Comparison of ENCODE assay signal across 14 cellular contexts in the genomic region with DNA sequence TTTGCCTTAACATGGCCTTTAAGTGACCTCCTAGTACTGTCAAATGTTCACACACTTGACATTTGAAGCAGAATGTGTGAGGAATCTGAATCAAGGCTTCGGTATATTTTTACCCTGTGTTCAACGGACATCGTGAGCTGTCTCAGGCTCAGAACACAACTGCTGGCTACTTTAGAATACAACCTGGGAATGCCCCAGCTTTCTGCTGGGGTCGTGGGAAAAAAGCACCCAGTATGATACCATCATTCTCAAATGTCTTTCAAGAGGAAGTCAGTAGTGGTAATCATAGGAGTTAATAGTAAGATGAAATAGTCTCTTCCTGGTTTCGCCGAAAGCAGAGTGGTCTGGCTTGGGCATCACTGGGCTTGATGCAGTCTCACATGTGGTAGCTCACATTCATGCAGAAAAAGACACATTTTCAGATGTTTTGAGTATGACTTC.
DNase-seq lines count a peak whose midpoint lies in the region; ATAC-seq, FAIRE-seq and TF ChIP-seq lines count a peak whose summit lies in the region.
"Had no signal": no experiment of that assay in that cellular context is flagged by ENCODE, and none has a peak within 500 bp of the region (broad histone marks: within the 10 kb centered on the region; RNA-seq: fewer than 3 reads in every experiment).

No MANE protein-coding gene starts in this region.

- TF ChIP-seq POLR2A in GM12891 (IDR thresholded peaks at IDR 0.05; ENCODE audit: low read depth, low read length) (peak; percentile 38; the same call in 1 of the 2 replicates), suprapubic skin (IDR thresholded peaks at IDR 0.05) (no peak)

- no peak overlapping the region for H2AFZ ChIP-seq in trophoblast cell (ENCODE audit: insufficient read depth, low read length, poor library complexity)

- H2BK5ac ChIP-seq in trophoblast cell (ENCODE audit: low read depth, low read length, poor library complexity) = no peak overlapping the region

- H3K27ac ChIP-seq in trophoblast cell (ENCODE audit: low read depth, low read length) = no peak overlapping the region
- H3K27ac ChIP-seq in suprapubic skin = no peak overlapping the region

- H4K91ac ChIP-seq in trophoblast cell (ENCODE audit: low read depth, low read length) = no peak overlapping the region

- no peak for TF ChIP-seq EP300 in suprapubic skin (IDR thresholded peaks at IDR 0.05)

- H3K36me3 ChIP-seq in trophoblast cell (ENCODE audit: control insufficient read depth in 1 of 2, insufficient read depth in 2 of 2, low read length in 2 of 2) (no peaks in the 10 kb centered on the region), suprapubic skin (no peaks in the 10 kb centered on the region)

- H3K23ac ChIP-seq in trophoblast cell (ENCODE audit: low read length) = no peak overlapping the region

- H3K79me2 ChIP-seq in trophoblast cell (ENCODE audit: control insufficient read depth, insufficient read depth, low read length, poor library complexity) = no peaks in the 10 kb centered on the region

- no CpG with 5 or more reads among the region's 6 CpGs for WGBS in trophoblast cell (ENCODE audit: extremely low coverage, insufficient coverage, insufficient read length)
- WGBS in suprapubic skin = 91% methylated on average over 6 of the region's 6 CpGs

- H3K27me3 ChIP-seq in trophoblast cell (ENCODE audit: insufficient read depth, low read length) = no peaks in the 10 kb centered on the region
- peaks cover 5% of the 10 kb centered on the region for H3K27me3 ChIP-seq in suprapubic skin

- no peak overlapping the region for H2AK5ac ChIP-seq in trophoblast cell (ENCODE audit: low read length)

- H3K4me2 ChIP-seq in trophoblast cell (ENCODE audit: low read length) = no peak overlapping the region

- DNase-seq in GM12891 (ENCODE audit: insufficient read length, low spot score) = no peak
- DNase-seq in trophoblast cell = no peak
- no peak for DNase-seq in suprapubic skin (ENCODE audit: low spot score in 2 of 2)
- no peak for DNase-seq in Kasumi-1 (lab: John Stamatoyannopoulos, UW)
- DNase-seq in occipital lobe (lab: John Stamatoyannopoulos, UW) = no peak
- DNase-seq: activated CD4-positive, alpha-beta T cell treated with anti-CD3 and anti-CD28 coated beads for 36 hours; EL; MV-4-11; naive thymus-derived CD8-positive, alpha-beta T cell; NCI-H524 treated with DMSO at 0.1 percent for 48 hours had no signal

- H3K9me3 ChIP-seq in trophoblast cell (ENCODE audit: insufficient read depth, low read depth, low read length) (no peaks in the 10 kb centered on the region), suprapubic skin (no peaks in the 10 kb centered on the region)

- no peaks in the 10 kb centered on the region for H3K79me1 ChIP-seq in trophoblast cell (ENCODE audit: low read length)

- no peak overlapping the region for H3K14ac ChIP-seq in trophoblast cell (ENCODE audit: low read length)

- H4K12ac ChIP-seq in trophoblast cell (ENCODE audit: low read depth, low read length) = no peak overlapping the region

- ATAC-seq in GM19395 (IDR thresholded peaks at IDR 0.05; ENCODE audit: unreplicated experiment) (peak; percentile 67), HG02763 (IDR thresholded peaks at IDR 0.05; ENCODE audit: unreplicated experiment) (peak; percentile 68), HG03439 (IDR thresholded peaks at IDR 0.05; ENCODE audit: unreplicated experiment) (peak; percentile 75)
- ATAC-seq: activated CD4-positive, alpha-beta T cell treated with anti-CD3 and anti-CD28 coated beads for 36 hours; naive thymus-derived CD8-positive, alpha-beta T cell had no signal

- H2BK12ac ChIP-seq in trophoblast cell (ENCODE audit: low read length) = no peak overlapping the region

- no peak overlapping the region for H4K8ac ChIP-seq in trophoblast cell (ENCODE audit: low read depth, low read length)

- no peak overlapping the region for H3K4me3 ChIP-seq in trophoblast cell (ENCODE audit: low read depth, low read length)
- H3K4me3 ChIP-seq in suprapubic skin = no peak overlapping the region

- no peak overlapping the region for H3K4ac ChIP-seq in trophoblast cell (ENCODE audit: low read depth, low read length)

- TF ChIP-seq CTCF in suprapubic skin (IDR thresholded peaks at IDR 0.05) = no peak

- no peak overlapping the region for H2BK120ac ChIP-seq in trophoblast cell (ENCODE audit: insufficient read depth, low read length, poor library complexity)

- peak; percentile 81 for FAIRE-seq in GM12891 (lab: Jason Lieb, UNC)
- FAIRE-seq: islet of Langerhans had no signal

- H3K4me1 ChIP-seq in trophoblast cell (ENCODE audit: control insufficient read depth in 1 of 2, insufficient read depth in 2 of 2, low read length in 2 of 2) (peaks cover 0 to 5% of the 10 kb centered on the region in 2 experiments), suprapubic skin (peaks cover 2% of the 10 kb centered on the region)

- no peak overlapping the region for H3K18ac ChIP-seq in trophoblast cell (ENCODE audit: low read length)

- no peak overlapping the region for H3K9ac ChIP-seq in trophoblast cell (ENCODE audit: low read length)

TF ChIP-seq in GM12891, 5 proteins besides CTCF, POLR2A, EP300 and RAD21:
- TF ChIP-seq POLR2AphosphoS5 (IDR thresholded peaks at IDR 0.05; ENCODE audit: low read depth, low read length) (no peak; the same call in 1 of the 2 replicates), TAF1 (IDR thresholded peaks at IDR 0.05; ENCODE audit: low read depth, low read length) (no peak), POU2F2 (IDR thresholded peaks at IDR 0.05; ENCODE audit: low read depth, low read length) (peak; percentile 37; the same call in 1 of the 2 replicates), PAX5 (IDR thresholded peaks at IDR 0.05; ENCODE audit: insufficient read depth, low read length, severe bottlenecking) (no peak), SPI1 (IDR thresholded peaks at IDR 0.05; ENCODE audit: low read depth, low read length) (peak; percentile 81)
